Comparison of ENCODE assay signal across 29 cellular contexts in the genomic region with DNA sequence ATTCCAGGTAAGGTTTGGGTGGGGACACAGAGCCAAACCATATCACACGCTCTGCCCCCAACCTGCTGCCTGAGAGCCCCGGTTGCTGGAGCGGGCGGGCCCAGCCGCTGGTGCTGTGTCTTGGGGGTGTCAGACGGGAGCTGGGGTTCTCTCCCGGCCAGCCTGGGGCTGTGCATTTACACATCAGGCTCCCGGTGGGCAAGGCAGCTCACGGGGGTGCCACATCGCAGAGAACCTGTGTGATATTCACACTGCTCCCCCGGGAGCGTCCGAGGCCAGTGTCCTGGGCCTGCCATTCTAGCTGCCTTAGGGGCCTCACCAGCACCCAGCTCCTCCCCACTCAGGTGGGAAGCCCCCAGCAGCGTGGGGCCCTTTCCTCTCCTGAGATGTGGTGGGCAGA. TPM values are rescaled to one million over a fixed set of nuclear protein-coding genes. Genes with fewer than 3 reads are reported as not detected.
"Had no signal": no experiment of that assay in that cellular context is flagged by ENCODE, and none has a peak within 500 bp of the region (broad histone marks: within the 10 kb centered on the region; RNA-seq: fewer than 3 reads in every experiment).

No MANE protein-coding gene starts in this region.

- H3K4me3 Mint-ChIP-seq: stimulated activated effector memory CD8-positive, alpha-beta T cell treated with anti-CD3 and anti-CD28 coated beads, Interleukin-12 subunit alpha, Interleukin-12 subunit beta, amount 100 ng/mL, for 72 hours; stimulated activated memory B cell treated with anti-CD40 and anti-IgM and Interleukin-4, amounts not matched to agents 10 μg/mL and 1 μg/mL and 100 μg/mL, for 72 hours; stimulated activated naive B cell treated with anti-CD40 and anti-IgM and Interleukin-4, amounts not matched to agents 10 μg/mL and 1 μg/mL and 100 μg/mL, for 72 hours; stimulated activated naive CD8-positive, alpha-beta T cell treated with anti-CD3 and anti-CD28 coated beads, Interleukin-15, amount 100 ng/mL, for 72 hours; stimulated activated naive CD8-positive, alpha-beta T cell treated with anti-CD3 and anti-CD28 coated beads, Interleukin-15, Interleukin-2, amounts not matched to agents 100 ng/mL and 50 ng/mL, for 24 hours; type B pancreatic cell had no signal

- H3K27ac ChIP-seq: stomach, suprapubic skin, testis, thoracic aorta, thyroid gland, tibial artery, tibial nerve, transverse colon, upper lobe of left lung, upper lobe of right lung, uterus, vagina had no signal

- ATAC-seq: stimulated activated effector memory CD8-positive, alpha-beta T cell treated with anti-CD3 and anti-CD28 coated beads, Interleukin-12 subunit alpha, Interleukin-12 subunit beta, amount 100 ng/mL, for 72 hours; stimulated activated memory B cell treated with anti-CD40 and anti-IgM and Interleukin-4, amounts not matched to agents 10 μg/mL and 1 μg/mL and 100 μg/mL, for 72 hours; stimulated activated naive B cell treated with anti-CD40 and anti-IgM and Interleukin-4, amounts not matched to agents 10 μg/mL and 1 μg/mL and 100 μg/mL, for 72 hours; stimulated activated naive CD8-positive, alpha-beta T cell treated with anti-CD3 and anti-CD28 coated beads, Interleukin-15, amount 100 ng/mL, for 72 hours; stimulated activated naive CD8-positive, alpha-beta T cell treated with anti-CD3 and anti-CD28 coated beads, Interleukin-15, Interleukin-2, amounts not matched to agents 100 U/mL and 50 U/mL, for 24 hours; upper lobe of right lung had no signal

- H3K36me3 Mint-ChIP-seq: stimulated activated effector memory CD8-positive, alpha-beta T cell treated with anti-CD3 and anti-CD28 coated beads, Interleukin-12 subunit alpha, Interleukin-12 subunit beta, amount 100 ng/mL, for 72 hours; stimulated activated memory B cell treated with anti-CD40 and anti-IgM and Interleukin-4, amounts not matched to agents 10 μg/mL and 1 μg/mL and 100 μg/mL, for 72 hours; stimulated activated naive B cell treated with anti-CD40 and anti-IgM and Interleukin-4, amounts not matched to agents 10 μg/mL and 1 μg/mL and 100 μg/mL, for 72 hours; type B pancreatic cell had no signal

- DNase-seq: stimulated activated CD4-positive, alpha-beta T cell treated with anti-CD3 and anti-CD28 coated beads, Interleukin-2, amount 100 ng/mL, for 48 hours; stimulated activated CD4-positive, alpha-beta T cell treated with anti-CD3 and anti-CD28 coated beads, Interleukin-4, amount 100 ng/mL, for 1 hour; stimulated activated CD4-positive, alpha-beta T cell treated with anti-CD3 and anti-CD28 coated beads, Interleukin-4, amount 100 ng/mL, for 24 hours; stimulated activated CD4-positive, alpha-beta T cell treated with anti-CD3 and anti-CD28 coated beads, Interleukin-4, amount 100 ng/mL, for 4 hours; stimulated activated CD8-positive, alpha-beta memory T cell treated with anti-CD3 and anti-CD28 coated beads, Interleukin-4, amount 100 ng/mL, for 48 hours; stimulated activated naive B cell treated with anti-CD40 and anti-IgM and Interleukin-4, amounts not matched to agents 10 μg/mL and 1 μg/mL and 100 μg/mL, for 72 hours; stimulated activated naive CD4-positive, alpha-beta T cell; stimulated activated naive CD4-positive, alpha-beta T cell treated with Interleukin-2 at 50 U/mL for 16 hours; stimulated activated naive CD8-positive, alpha-beta T cell treated with anti-CD3 and anti-CD28 coated beads, Interleukin-15, amount 100 ng/mL, for 72 hours; stimulated activated naive CD8-positive, alpha-beta T cell treated with anti-CD3 and anti-CD28 coated beads, Interleukin-15, Interleukin-2, amounts not matched to agents 100 U/mL and 50 U/mL, for 24 hours; stomach; substantia nigra; testis; thyroid gland; tibial artery; transverse colon; trophoblast cell; upper lobe of right lung; uterus had no signal

- H3K4me1 ChIP-seq: stomach, suprapubic skin, testis, thyroid gland, tibial artery, tibial nerve, transverse colon, upper lobe of left lung, upper lobe of right lung, uterus, vagina had no signal

- H3K36me3 ChIP-seq: stomach, suprapubic skin, thoracic aorta, thyroid gland, tibial artery, tibial nerve, transverse colon, upper lobe of left lung, upper lobe of right lung, uterus, vagina had no signal

- H3K9me3 Mint-ChIP-seq: stimulated activated effector memory CD8-positive, alpha-beta T cell treated with anti-CD3 and anti-CD28 coated beads, Interleukin-12 subunit alpha, Interleukin-12 subunit beta, amount 100 ng/mL, for 72 hours; stimulated activated memory B cell treated with anti-CD40 and anti-IgM and Interleukin-4, amounts not matched to agents 10 μg/mL and 1 μg/mL and 100 μg/mL, for 72 hours; stimulated activated naive B cell treated with anti-CD40 and anti-IgM and Interleukin-4, amounts not matched to agents 10 μg/mL and 1 μg/mL and 100 μg/mL, for 72 hours; stimulated activated naive CD8-positive, alpha-beta T cell treated with anti-CD3 and anti-CD28 coated beads, Interleukin-15, amount 100 ng/mL, for 72 hours; stimulated activated naive CD8-positive, alpha-beta T cell treated with anti-CD3 and anti-CD28 coated beads, Interleukin-15, Interleukin-2, amounts not matched to agents 100 ng/mL and 50 ng/mL, for 24 hours; type B pancreatic cell had no signal

- H3K27me3 Mint-ChIP-seq: type B pancreatic cell had no signal

- H3K27ac Mint-ChIP-seq: stimulated activated effector memory CD8-positive, alpha-beta T cell treated with anti-CD3 and anti-CD28 coated beads, Interleukin-12 subunit alpha, Interleukin-12 subunit beta, amount 100 ng/mL, for 72 hours; stimulated activated memory B cell treated with anti-CD40 and anti-IgM and Interleukin-4, amounts not matched to agents 10 μg/mL and 1 μg/mL and 100 μg/mL, for 72 hours; stimulated activated naive B cell treated with anti-CD40 and anti-IgM and Interleukin-4, amounts not matched to agents 10 μg/mL and 1 μg/mL and 100 μg/mL, for 72 hours; stimulated activated naive CD8-positive, alpha-beta T cell treated with anti-CD3 and anti-CD28 coated beads, Interleukin-15, amount 100 ng/mL, for 72 hours; stimulated activated naive CD8-positive, alpha-beta T cell treated with anti-CD3 and anti-CD28 coated beads, Interleukin-15, Interleukin-2, amounts not matched to agents 100 ng/mL and 50 ng/mL, for 24 hours; type B pancreatic cell had no signal

- H3K27me3 ChIP-seq: testis, thyroid gland, uterus, vagina had no signal

- H3K4me3 ChIP-seq: stomach, suprapubic skin, testis, thoracic aorta, thyroid gland, tibial artery, tibial nerve, transverse colon, upper lobe of left lung, upper lobe of right lung, uterus, vagina had no signal

- H3K9me3 ChIP-seq: stomach, suprapubic skin, testis, thoracic aorta, thyroid gland, tibial artery, tibial nerve, transverse colon, upper lobe of left lung, upper lobe of right lung, uterus, vagina had no signal

- H3K4me1 Mint-ChIP-seq: stimulated activated effector memory CD8-positive, alpha-beta T cell treated with anti-CD3 and anti-CD28 coated beads, Interleukin-12 subunit alpha, Interleukin-12 subunit beta, amount 100 ng/mL, for 72 hours; stimulated activated memory B cell treated with anti-CD40 and anti-IgM and Interleukin-4, amounts not matched to agents 10 μg/mL and 1 μg/mL and 100 μg/mL, for 72 hours; stimulated activated naive CD8-positive, alpha-beta T cell treated with anti-CD3 and anti-CD28 coated beads, Interleukin-15, amount 100 ng/mL, for 72 hours had no signal

RNA-seq across cellular contexts. Expression of gene ADGRA1, which starts 35.6 kb away (rescaled TPM):
- total RNA-seq: suprapubic skin, thoracic aorta, upper lobe of right lung, urinary bladder had no signal
- polyA plus RNA-seq: stomach had no signal
